Comparison of ENCODE assay signal across 1 cellular context in the genomic region with DNA sequence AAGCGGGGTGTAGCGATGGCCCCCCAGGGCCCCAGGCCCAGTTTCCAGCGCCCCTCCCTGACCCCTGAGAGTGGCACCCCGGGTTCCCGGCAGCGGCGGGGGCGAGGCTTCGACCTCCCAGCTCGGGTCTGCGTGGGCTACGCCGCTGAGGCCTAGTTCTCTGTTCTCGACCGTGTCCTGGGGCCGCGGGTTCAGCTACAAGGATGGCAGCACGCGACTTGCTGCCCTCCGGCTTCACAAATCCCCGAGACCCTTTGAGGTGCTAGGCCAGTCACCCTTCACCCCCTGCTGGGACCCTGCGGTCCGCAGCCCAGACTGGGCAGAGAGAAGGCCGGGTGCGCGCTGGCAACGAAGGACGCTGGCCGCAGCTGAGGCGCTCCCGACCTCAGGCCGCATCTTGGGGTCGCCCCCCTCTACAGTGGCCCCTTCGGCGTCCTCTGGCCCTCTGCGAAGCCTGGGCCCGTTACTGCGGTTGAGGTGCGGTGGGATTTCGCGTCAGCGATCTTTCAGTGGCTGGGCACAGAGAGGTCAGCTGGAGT.
TF ChIP-seq lines count a peak whose summit lies in the region.

No MANE protein-coding gene starts in this region.

TF ChIP-seq in liver, 16 proteins besides CTCF, POLR2A, EP300 and RAD21 (continued from another document):
- TF ChIP-seq EGR1 (IDR thresholded peaks at IDR 0.05; ENCODE audit: low read depth in 2 of 2) (no peak), GABPA (IDR thresholded peaks at IDR 0.05 in 1 of 2, conservative IDR thresholded peaks at IDR 0.05 in 1 of 2) (no peak), HNF4A (conservative IDR thresholded peaks at IDR 0.05) (no peak), MAX (IDR thresholded peaks at IDR 0.05) (no peak), NR2F2 (IDR thresholded peaks at IDR 0.05) (no peak), HNF4G (IDR thresholded peaks at IDR 0.05) (no peak), FOXA2 (IDR thresholded peaks at IDR 0.05) (no peak), ZBTB33 (IDR thresholded peaks at IDR 0.05) (no peak)
- TF ChIP-seq, protein P1, sequence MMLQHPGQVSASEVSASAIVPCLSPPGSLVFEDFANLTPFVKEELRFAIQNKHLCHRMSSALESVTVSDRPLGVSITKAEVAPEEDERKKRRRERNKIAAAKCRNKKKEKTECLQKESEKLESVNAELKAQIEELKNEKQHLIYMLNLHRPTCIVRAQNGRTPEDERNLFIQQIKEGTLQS (IDR thresholded peaks at IDR 0.05), result no peak
